ENCODE assay signal across 13 cellular contexts in genomic region chr1:43653893-43654292, GRCh38. TPM values are rescaled to one million over a fixed set of nuclear protein-coding genes. Genes with fewer than 3 reads are reported as not detected.
DNase-seq lines count a peak whose midpoint lies in the region; ATAC-seq, FAIRE-seq and TF ChIP-seq lines count a peak whose summit lies in the region.
"Had no signal": no experiment of that assay in that cellular context is flagged by ENCODE, and none has a peak within 500 bp of the region (broad histone marks: within the 10 kb centered on the region; RNA-seq: fewer than 3 reads in every experiment).

No MANE protein-coding gene starts in this region.

- H3K27me3 Mint-ChIP-seq in MCF 10A (ENCODE audit: insufficient read depth, unreplicated experiment) (no peaks in the 10 kb centered on the region), brain (peaks cover 6% of the 10 kb centered on the region), type B pancreatic cell (no peaks in the 10 kb centered on the region)

- TF ChIP-seq EP300 in esophagus muscularis mucosa (IDR thresholded peaks at IDR 0.05) = no peak

- no peak for DNase-seq in MCF 10A (ENCODE audit: unreplicated experiment)
- no peak for DNase-seq in breast epithelium (ENCODE audit: low spot score in 2 of 2)
- no peak for DNase-seq in NT2/D1 (ENCODE audit: low read depth, low spot score)
- no peak for DNase-seq in type B pancreatic cell (ENCODE audit: extremely low spot score, unreplicated experiment)
- DNase-seq in urothelium cell line (ENCODE audit: low spot score) = no peak
- DNase-seq in esophagus muscularis mucosa (ENCODE audit: extremely low spot score) = no peak
- DNase-seq: DMS 273 treated with DMSO at 0.1 percent for 48 hours, NCI-H2029 treated with DMSO at 0.1 percent for 48 hours, NCI-H69, tibial artery had no signal

- H3K27me3 ChIP-seq in breast epithelium (no peaks in the 10 kb centered on the region), NT2/D1 (ENCODE audit: insufficient read depth, insufficient read length) (no peaks in the 10 kb centered on the region), esophagus muscularis mucosa (no peaks in the 10 kb centered on the region)
- H3K27me3 ChIP-seq: tibial artery had no signal

- no peak for FAIRE-seq in urothelium cell line (lab: Jason Lieb, UNC)

- H3K4me1 Mint-ChIP-seq in MCF 10A (ENCODE audit: insufficient read depth, unreplicated experiment) = peaks cover 17% of the 10 kb centered on the region
- H3K4me1 Mint-ChIP-seq in brain = peaks cover 49% of the 10 kb centered on the region
- H3K4me1 Mint-ChIP-seq in type B pancreatic cell (ENCODE audit: unreplicated experiment) = peaks cover 20% of the 10 kb centered on the region

- ATAC-seq in HG02973 (IDR thresholded peaks at IDR 0.05; ENCODE audit: unreplicated experiment) = no peak

- WGBS in esophagus muscularis mucosa = 83% methylated on average over 5 of the region's 5 CpGs

- H3K27ac Mint-ChIP-seq in MCF 10A (ENCODE audit: low read depth, unreplicated experiment) (no peak overlapping the region), brain (peak overlapping the region in 4 of 5 experiments; percentile 22 to 61 (median 46)), type B pancreatic cell (no peak overlapping the region)

- intact Hi-C loops in MCF 10A (cut with micrococcal nuclease) (loop anchor here (5.0 to 10.0 kb wide), 3 partner anchors 72 to 427 kb away; no protein-coding TSS in a partner anchor), breast epithelium (cut with DNase I; ENCODE audit: low total_unique reads) (no loop called here), esophagus muscularis mucosa (cut with DNase I) (no loop called here)

- H3K9me3 Mint-ChIP-seq in MCF 10A (ENCODE audit: unreplicated experiment) (no peaks in the 10 kb centered on the region), brain (no peaks in the 10 kb centered on the region), type B pancreatic cell (no peaks in the 10 kb centered on the region)

- H3K4me1 ChIP-seq in breast epithelium (peaks cover 0 to 9% of the 10 kb centered on the region in 2 donors), NT2/D1 (ENCODE audit: insufficient read depth, insufficient read length) (peaks cover 6% of the 10 kb centered on the region), esophagus muscularis mucosa (peaks cover 17 to 33% (median 30%) of the 10 kb centered on the region in 4 donors)

- BruUV-seq in MCF 10A (replicated peaks; lab: Mats Ljungman, UMichigan) = no TSS peak

- no peaks in the 10 kb centered on the region for H3K9me3 ChIP-seq in breast epithelium
- H3K9me3 ChIP-seq in NT2/D1 (ENCODE audit: insufficient read depth, low read length) = no peaks in the 10 kb centered on the region
- H3K9me3 ChIP-seq in esophagus muscularis mucosa = no peaks in the 10 kb centered on the region
- H3K9me3 ChIP-seq: tibial artery had no signal

- H3K4me3 Mint-ChIP-seq in MCF 10A (ENCODE audit: unreplicated experiment) = peak overlapping the region; percentile 21
- peak overlapping the region; percentile 38 to 84 (median 68) for H3K4me3 Mint-ChIP-seq in brain
- H3K4me3 Mint-ChIP-seq in type B pancreatic cell = peak overlapping the region; percentile 51

- H3K36me3 ChIP-seq in breast epithelium = peaks cover 6% of the 10 kb centered on the region
- H3K36me3 ChIP-seq in NT2/D1 (ENCODE audit: insufficient read depth, insufficient read length, low read length) = peaks cover 54% of the 10 kb centered on the region
- peaks cover 47 to 61% (median 57%) of the 10 kb centered on the region in 4 donors for H3K36me3 ChIP-seq in esophagus muscularis mucosa

- peak overlapping the region; percentile 61 for H3K9ac ChIP-seq in NT2/D1 (ENCODE audit: insufficient read length, low read depth)

- CTCF ChIA-PET in MCF 10A (lab: Yijun Ruan, JAX) = interaction anchor here (0.7 to 1.6 kb wide), 5 partner anchors 9 to 383 kb away, joined by 3 to 8 read pairs (median 4); no protein-coding TSS in a partner anchor

- TF ChIP-seq POLR2A in breast epithelium (IDR thresholded peaks at IDR 0.05) (no peak), esophagus muscularis mucosa (IDR thresholded peaks at IDR 0.05; ENCODE audit: low read depth) (no peak)

- H3K36me3 Mint-ChIP-seq in MCF 10A (ENCODE audit: insufficient read depth, unreplicated experiment) = peaks cover 58% of the 10 kb centered on the region
- H3K36me3 Mint-ChIP-seq in brain = peaks cover 54% of the 10 kb centered on the region
- peaks cover 14% of the 10 kb centered on the region for H3K36me3 Mint-ChIP-seq in type B pancreatic cell

- H3K27ac ChIP-seq in breast epithelium = no peak overlapping the region
- no peak overlapping the region for H3K27ac ChIP-seq in esophagus muscularis mucosa (replicated peaks in 1 of 4)
- H3K27ac ChIP-seq: RWPE1, tibial artery had no signal

- POLR2A ChIA-PET in MCF 10A (lab: Yijun Ruan, JAX) = interaction anchor here (0.9 kb wide), 1 partner anchor 23 kb away, joined by 3 read pairs; no protein-coding TSS in a partner anchor

- H3K4me3 ChIP-seq in breast epithelium (no peak overlapping the region), NT2/D1 (ENCODE audit: insufficient read length, low read depth) (no peak overlapping the region), esophagus muscularis mucosa (no peak overlapping the region)
- H3K4me3 ChIP-seq: tibial artery had no signal

- TF ChIP-seq CTCF in MCF 10A (IDR thresholded peaks at IDR 0.05; ENCODE audit: unreplicated experiment) (no peak), breast epithelium (IDR thresholded peaks at IDR 0.05) (no peak), brain (conservative IDR thresholded peaks at IDR 0.05) (no peak), type B pancreatic cell (conservative IDR thresholded peaks at IDR 0.05) (no peak), esophagus muscularis mucosa (IDR thresholded peaks at IDR 0.05) (no peak)

RNA-seq across cellular contexts. Expression of gene KDM4A, which starts 3.9 kb away (rescaled TPM):
- 42.5 and 48.1 TPM in 2 replicates for total RNA-seq in MCF 10A (2022)
- 10 to 100 TPM; 28.6 to 46.1 (median 35.1) TPM for total RNA-seq in breast epithelium
- polyA plus RNA-seq in brain (ENCODE audit: insufficient read depth, low read depth, low replicate concordance) = 45.9 TPM
- total RNA-seq in type B pancreatic cell (ENCODE audit: low replicate concordance) = 55.3 and 67.8 TPM in 2 replicates
- total RNA-seq in esophagus muscularis mucosa = 10 to 100 TPM; 15.1 to 25.7 (median 22.4) TPM

RNA-seq across cellular contexts. Expression of gene ST3GAL3, which starts 53.4 kb away (rescaled TPM):
- total RNA-seq in MCF 10A (2022) = 22.4 and 24.2 TPM in 2 replicates
- 10 to 100 TPM; 14.0 to 23.0 (median 19.7) TPM for total RNA-seq in breast epithelium
- 38.6 TPM for polyA plus RNA-seq in brain (ENCODE audit: insufficient read depth, low read depth, low replicate concordance)
- total RNA-seq in type B pancreatic cell (ENCODE audit: low replicate concordance) = 6.4 and 24.4 TPM in 2 replicates
- total RNA-seq in esophagus muscularis mucosa = 10 to 100 TPM; 23.3 to 37.1 (median 30.1) TPM

Comparison
In these comparisons a context has a peak if more than half of its experiments do, and no peak if none do; other contexts are left out.
1. H3K27ac Mint-ChIP-seq: peak in brain (4 of 5); none in MCF 10A (single experiment) and type B pancreatic cell (single experiment).
2. Peak in every context shown above with its lines, with median percentiles within 50 percentile points of each other: H3K4me3 Mint-ChIP-seq.